In the genomic region with DNA sequence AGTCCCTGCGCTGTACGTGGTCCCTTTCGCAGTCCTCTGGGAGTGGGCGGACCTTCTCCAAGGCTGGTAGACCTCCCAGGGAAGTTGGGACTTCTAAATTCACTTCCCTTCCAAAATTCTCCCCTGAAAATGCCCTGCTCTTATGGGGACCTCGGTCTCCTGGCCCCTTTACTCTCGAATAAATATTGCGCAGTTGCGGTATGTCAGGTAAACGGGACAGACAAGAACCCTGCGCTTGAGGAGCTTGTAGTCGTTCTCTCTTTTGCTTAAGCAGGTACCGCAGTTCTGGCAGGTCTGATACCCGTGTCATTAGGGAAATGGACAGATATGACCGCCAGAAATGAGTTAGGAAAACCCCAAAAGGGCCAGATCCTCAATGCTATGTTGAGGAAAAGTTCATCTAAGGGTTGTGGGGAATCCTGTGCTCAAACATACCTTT, we compare ENCODE assay signal across 8 cellular contexts. TPM values are rescaled to one million over a fixed set of nuclear protein-coding genes. Genes with fewer than 3 reads are reported as not detected.
DNase-seq lines count a peak whose midpoint lies in the region; ATAC-seq and TF ChIP-seq lines count a peak whose summit lies in the region.

No MANE protein-coding gene starts in this region.

- WGBS in esophagus, 2 donors, result 3 to 4% methylated on average over 14 of the region's 14 CpGs

- H2AFZ ChIP-seq in OCI-LY7 (ENCODE audit: low read length), result peak overlapping the region; percentile 62; the same call in 1 of the 2 replicates

- DNase-seq in OCI-LY7 (ENCODE audit: low spot score) (peak; percentile 40), UCSD-AML1 (lab: John Stamatoyannopoulos, UW; ENCODE audit: unreplicated experiment) (no peak), NCI-H748 (lab: John Stamatoyannopoulos, UW; ENCODE audit: unreplicated experiment) (no peak)

- H3K27me3 ChIP-seq in esophagus (ENCODE audit: control insufficient read depth in 1 of 2, insufficient read depth in 2 of 2, low read length in 2 of 2), result no peaks in the 10 kb centered on the region
- H3K27me3 ChIP-seq in rectal smooth muscle tissue (ENCODE audit: control insufficient read depth, insufficient read depth, low read length), result no peaks in the 10 kb centered on the region

- H3K9me3 ChIP-seq in OCI-LY7 (ENCODE audit: low read length) (no peaks in the 10 kb centered on the region), esophagus (ENCODE audit: control insufficient read depth in 2 of 2, insufficient read depth in 1 of 2, low read depth in 1 of 2, low read length in 1 of 2) (no peaks in the 10 kb centered on the region)

- TF ChIP-seq CTCF in OCI-LY7 (conservative IDR thresholded peaks at IDR 0.05; ENCODE audit: low read length), result no peak

- CTCF ChIA-PET in OCI-LY7 (lab: Charles Lee; ENCODE audit: unreplicated experiment), result no interaction called here

- peak; percentile 10 for ATAC-seq in GM19467 (IDR thresholded peaks at IDR 0.05; ENCODE audit: unreplicated experiment)
- ATAC-seq in HG03469 (IDR thresholded peaks at IDR 0.05; ENCODE audit: unreplicated experiment), result no peak
- no peak for ATAC-seq in HG03095 (IDR thresholded peaks at IDR 0.05; ENCODE audit: unreplicated experiment)

- peak overlapping the region; percentile 91 for H3K4me2 ChIP-seq in OCI-LY7 (ENCODE audit: low read length)

- H3K27ac ChIP-seq in OCI-LY7 (ENCODE audit: low read depth, low read length, poor library complexity, severe bottlenecking) (peak overlapping the region; percentile 81), esophagus (ENCODE audit: low read depth in 2 of 2, low read length in 1 of 2) (peak overlapping the region in 1 of 2 donors; percentile 73), rectal smooth muscle tissue (ENCODE audit: low read depth, low read length) (no peak overlapping the region)

- BruUV-seq in OCI-LY7 (replicated peaks; lab: Mats Ljungman, UMichigan), result TSS peak; percentile 93

- peak overlapping the region; percentile 98 for H3K4me3 ChIP-seq in OCI-LY7 (ENCODE audit: low read depth, low read length, poor library complexity, severe bottlenecking)
- peak overlapping the region; percentile 60 to 84 for H3K4me3 ChIP-seq in esophagus (ENCODE audit: low read depth in 1 of 2, low read length in 2 of 2)
- H3K4me3 ChIP-seq in rectal smooth muscle tissue (ENCODE audit: low read length), result peak overlapping the region; percentile 73

- peaks cover 50% of the 10 kb centered on the region for H3K79me2 ChIP-seq in OCI-LY7 (ENCODE audit: insufficient read depth, low read depth, low read length)

- peaks cover 28% of the 10 kb centered on the region for H3K4me1 ChIP-seq in OCI-LY7 (ENCODE audit: insufficient read depth, low read length, poor library complexity, severe bottlenecking)
- H3K4me1 ChIP-seq in esophagus (ENCODE audit: control insufficient read depth in 2 of 2, insufficient read depth in 2 of 2, low read length in 1 of 2), result no peaks in the 10 kb centered on the region
- peaks cover 4% of the 10 kb centered on the region for H3K4me1 ChIP-seq in rectal smooth muscle tissue (ENCODE audit: control insufficient read depth, insufficient read depth, low read length)

- peak overlapping the region; percentile 58 for H3K9ac ChIP-seq in rectal smooth muscle tissue (ENCODE audit: low read length)

- H3K36me3 ChIP-seq in OCI-LY7 (ENCODE audit: insufficient read depth, low read length) (peaks cover 51% of the 10 kb centered on the region), esophagus (ENCODE audit: control insufficient read depth in 2 of 2, insufficient read depth in 2 of 2, low read length in 1 of 2) (no peaks in the 10 kb centered on the region), rectal smooth muscle tissue (ENCODE audit: control insufficient read depth, insufficient read depth, low read length) (no peaks in the 10 kb centered on the region)

- no peaks in the 10 kb centered on the region for H3K9me2 ChIP-seq in OCI-LY7 (ENCODE audit: insufficient read depth, low read length)

- intact Hi-C loops in OCI-LY7 (cut with micrococcal nuclease; ENCODE audit: unreplicated experiment), result no loop called here

- POLR2A ChIA-PET in OCI-LY7 (lab: Charles Lee), result interaction anchor here (0.6 to 4.9 kb wide), 5 partner anchors 9 to 36 kb away, joined by 3 to 45 read pairs (median 7); partner anchors contain the start of genes RNU5D-1 and RPS8

- H4K20me1 ChIP-seq in OCI-LY7 (ENCODE audit: insufficient read depth, low read length), result 0 out of 2 replicates have a peak, but pooled peaks cover 5% of the 10 kb centered on the region

RNA-seq across cellular contexts. Expression of gene KIF2C, which starts 0.6 kb away (rescaled TPM):
- 150 and 159 TPM in 2 replicates for total RNA-seq in OCI-LY7 (2014; rRNA removed; shearing (Covaris generic))
- 140 and 156 TPM in 2 replicates for total RNA-seq in OCI-LY7 (2022)
- polyA plus RNA-seq in esophagus, result 1 to 10 TPM; 4.5 to 9.4 TPM

RNA-seq across cellular contexts. Expression of gene RNU5D-1, which starts 9.2 kb away (rescaled TPM):
- not detected in 2 replicates for total RNA-seq in OCI-LY7 (2014; rRNA removed; shearing (Covaris generic))
- total RNA-seq in OCI-LY7 (2022), result not detected in 2 replicates
- polyA plus RNA-seq in esophagus, result not detected

RNA-seq across cellular contexts. Expression of gene RPS8, which starts 35.1 kb away (rescaled TPM):
- 4,149 and 4,355 TPM in 2 replicates for total RNA-seq in OCI-LY7 (2014; rRNA removed; shearing (Covaris generic))
- 2,707 and 2,775 TPM in 2 replicates for total RNA-seq in OCI-LY7 (2022)
- 1,000 to 10,000 TPM; 2,523 to 3,063 TPM for polyA plus RNA-seq in esophagus

RNA-seq across cellular contexts. Expression of gene BEST4, which starts 47.8 kb away (rescaled TPM):
- 0.44 and 0.93 TPM in 2 replicates for total RNA-seq in OCI-LY7 (2014; rRNA removed; shearing (Covaris generic))
- total RNA-seq in OCI-LY7 (2022), result 3.1 and 3.3 TPM in 2 replicates
- polyA plus RNA-seq in esophagus, result under 1 TPM; 0.11 to 0.26 TPM

RNA-seq across cellular contexts. Expression of gene PLK3, which starts 60.0 kb away (rescaled TPM):
- total RNA-seq in OCI-LY7 (2014; rRNA removed; shearing (Covaris generic)), result 8.3 and 10.1 TPM in 2 replicates
- total RNA-seq in OCI-LY7 (2022), result 8.8 and 10.8 TPM in 2 replicates
- 10 to 100 TPM; 23.1 to 58.1 TPM for polyA plus RNA-seq in esophagus
